In genomic region chr7:74306737-74307469, GRCh38 we compare ENCODE assay signal across 8 cellular contexts. TPM values are rescaled to one million over a fixed set of nuclear protein-coding genes. Genes with fewer than 3 reads are reported as not detected.
A peak's percentile ranks its signal among the peaks of the same experiment; 100 is the strongest.
DNase-seq lines count a peak whose midpoint lies in the region; ATAC-seq, FAIRE-seq and TF ChIP-seq lines count a peak whose summit lies in the region.

No MANE protein-coding gene starts in this region.

- ATAC-seq in HG03196 (IDR thresholded peaks at IDR 0.05; ENCODE audit: unreplicated experiment): no peak

- TF ChIP-seq POLR2A in H54 (IDR thresholded peaks at IDR 0.05; ENCODE audit: low read depth, low read length) (no peak), stomach (IDR thresholded peaks at IDR 0.05) (no peak)

- no peaks in the 10 kb centered on the region for H3K9me3 ChIP-seq in stomach

- TF ChIP-seq EP300 in stomach (IDR thresholded peaks at IDR 0.05): no peak

- H3K4me3 ChIP-seq in stomach: peak overlapping the region; percentile 8 to 33 (median 22)

- intact Hi-C loops in stomach (cut with DNase I; ENCODE audit: low total_unique reads): no loop called here

- no peaks in the 10 kb centered on the region for H3K36me3 ChIP-seq in stomach

- TF ChIP-seq CTCF in stomach (IDR thresholded peaks at IDR 0.05): no peak

- peak; percentile 86 for DNase-seq in AG08395 (ENCODE audit: low spot score)
- peak; percentile 53 for DNase-seq in H54 (ENCODE audit: insufficient read length, low spot score)
- peak; percentile 68 for DNase-seq in islet precursor cell
- DNase-seq in stomach: peak; percentile 50
- no peak for DNase-seq in SKM-1 (lab: John Stamatoyannopoulos, UW; ENCODE audit: unreplicated experiment)
- DNase-seq in iPS-NIHi7 (ENCODE audit: extremely low spot score): no peak

- WGBS in stomach, 5 donors: 6 to 23% (median 11%) methylated on average over 14 to 20 of the region's 20 CpGs

- no peak for FAIRE-seq in H54 (lab: Jason Lieb, UNC)

- peak overlapping the region; percentile 78 for H3K27ac ChIP-seq in angular gyrus (ENCODE audit: low read depth, low read length)
- H3K27ac ChIP-seq in stomach: peak overlapping the region; percentile 5 to 74 (median 73)

- peaks cover 20 to 57% (median 35%) of the 10 kb centered on the region in 4 donors for H3K4me1 ChIP-seq in stomach

- H3K27me3 ChIP-seq in stomach: no peaks in the 10 kb centered on the region

RNA-seq across cellular contexts. Expression of gene CLIP2, which starts 17.7 kb away (rescaled TPM):
- 100 to 1,000 TPM in 1 of 5 donors, 10 to 100 TPM in 4; 20.7 to 485 (median 24.5) TPM for total RNA-seq in stomach
- 10 to 100 TPM in 2 of 3 donors, 1 to 10 TPM in 1; 4.5 to 24.1 (median 10.5) TPM for polyA plus RNA-seq in stomach

RNA-seq across cellular contexts. Expression of gene RFC2, which starts 52.7 kb away (rescaled TPM):
- total RNA-seq in stomach: 10 to 100 TPM in 4 of 5 donors, 1 to 10 TPM in 1; 7.7 to 39.1 (median 18.2) TPM
- polyA plus RNA-seq in stomach: 10 to 100 TPM; 22.0 to 27.8 (median 24.0) TPM

Comparison
In these comparisons a context has a peak if more than half of its experiments do, and no peak if none do; other contexts are left out.
1. DNase-seq: peak in AG08395 (single experiment), H54 (single experiment), islet precursor cell (single experiment) and stomach (single experiment); none in SKM-1 (single experiment) and iPS-NIHi7 (single experiment).